8 cellular contexts compared by ENCODE assay signal in genomic region chr6:26183581-26184408, GRCh38.
DNase-seq lines count a peak whose midpoint lies in the region; ATAC-seq and TF ChIP-seq lines count a peak whose summit lies in the region.

No MANE protein-coding gene starts in this region.

- H3K36me3 Mint-ChIP-seq in osteocyte (ENCODE audit: unreplicated experiment): no peaks in the 10 kb centered on the region

- H3K4me1 Mint-ChIP-seq in osteocyte (ENCODE audit: unreplicated experiment): peaks cover 22% of the 10 kb centered on the region

- H3K9me3 Mint-ChIP-seq in osteocyte (ENCODE audit: unreplicated experiment): no peaks in the 10 kb centered on the region

- H3K4me1 ChIP-seq in RWPE2 (ENCODE audit: insufficient read depth, poor library complexity, severe bottlenecking): peaks cover 23% of the 10 kb centered on the region

- TF ChIP-seq CTCF in RWPE2 (IDR thresholded peaks at IDR 0.05; ENCODE audit: poor library complexity, severe bottlenecking) (no peak), osteocyte (IDR thresholded peaks at IDR 0.05) (no peak)

- DNase-seq in AG20443 (ENCODE audit: low spot score) (peak; percentile 70), RWPE2 (ENCODE audit: low spot score) (peak; percentile 65), anterior cingulate cortex (lab: John Stamatoyannopoulos, UW) (peak in 56 of 58 donors; percentile 8 to 87 (median 46)), cardiac septum (ENCODE audit: low spot score) (peak; percentile 82), osteocyte (ENCODE audit: extremely low spot score, unreplicated experiment) (no peak), mesenteric fat pad (ENCODE audit: low spot score) (no peak)

- H3K27ac ChIP-seq in RWPE2 (ENCODE audit: poor library complexity, severe bottlenecking): peak overlapping the region; percentile 64

- H3K36me3 ChIP-seq in RWPE2 (ENCODE audit: low read depth): no peaks in the 10 kb centered on the region

- H3K27me3 ChIP-seq in RWPE2 (ENCODE audit: insufficient read depth, poor library complexity, severe bottlenecking): no peaks in the 10 kb centered on the region

- H3K4me3 Mint-ChIP-seq in osteocyte (ENCODE audit: unreplicated experiment): peak overlapping the region; percentile 83

- ATAC-seq in GM21529 (IDR thresholded peaks at IDR 0.05; ENCODE audit: unreplicated experiment): peak; percentile 64
- ATAC-seq in RWPE2 (ENCODE audit: low read depth): peak; percentile 81
- no peak for ATAC-seq in HG03442 (IDR thresholded peaks at IDR 0.05; ENCODE audit: unreplicated experiment)

- no peaks in the 10 kb centered on the region for H3K9me3 ChIP-seq in RWPE2 (ENCODE audit: severe bottlenecking)

- intact Hi-C loops in cardiac septum (cut with DNase I): no loop called here

- peak overlapping the region; percentile 24 for H3K4me3 ChIP-seq in RWPE2 (ENCODE audit: severe bottlenecking)

- peak overlapping the region; percentile 94 for H3K27ac Mint-ChIP-seq in osteocyte (ENCODE audit: unreplicated experiment)

- no peaks in the 10 kb centered on the region for H3K27me3 Mint-ChIP-seq in osteocyte (ENCODE audit: unreplicated experiment)

Comparison
In these comparisons a context has a peak if more than half of its experiments do, and no peak if none do; other contexts are left out.
1. DNase-seq: peak in AG20443 (single experiment), RWPE2 (single experiment), anterior cingulate cortex (56 of 58) and cardiac septum (single experiment); none in osteocyte (single experiment) and mesenteric fat pad (single experiment).